In the genomic region with DNA sequence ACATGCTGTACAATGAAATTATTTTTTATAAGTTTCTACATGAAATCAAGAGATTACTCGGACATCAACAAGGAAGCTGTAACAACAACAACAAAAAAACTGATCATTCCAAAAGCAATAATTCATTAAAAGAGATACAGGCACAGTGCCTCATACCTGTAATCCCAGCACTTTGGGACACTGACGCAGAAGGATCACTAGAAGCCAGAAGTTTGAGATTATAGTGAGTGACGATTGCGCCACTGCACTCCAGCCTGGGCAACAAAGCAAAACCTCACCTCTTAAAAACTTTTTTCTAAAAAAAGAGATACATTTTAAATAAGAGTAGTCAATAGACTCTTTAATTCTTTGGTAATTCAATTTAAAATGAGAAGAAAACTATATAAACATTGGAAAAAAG, we compare ENCODE assay signal across 25 cellular contexts.
"Had no signal": no experiment of that assay in that cellular context is flagged by ENCODE, and none has a peak within 500 bp of the region (broad histone marks: within the 10 kb centered on the region; RNA-seq: fewer than 3 reads in every experiment).

No MANE protein-coding gene starts in this region.

- H3K4me1 ChIP-seq: pancreas, prostate gland, upper lobe of right lung, uterus had no signal

- DNase-seq: naive B cell; naive thymus-derived CD8-positive, alpha-beta T cell; nephron progenitor cell; nucleus accumbens; pancreas; retina; right cardiac atrium; stimulated activated CD4-positive, alpha-beta T cell treated with anti-CD3 and anti-CD28 coated beads, Interleukin-15, amount 100 ng/mL, for 24 hours; stimulated activated CD4-positive, alpha-beta T cell treated with anti-CD3 and anti-CD28 coated beads, Interleukin-2, amount 100 ng/mL, for 24 hours; stimulated activated CD4-positive, alpha-beta T cell treated with anti-CD3 and anti-CD28 coated beads, Interleukin-2, amount 100 ng/mL, for 48 hours; stimulated activated CD4-positive, alpha-beta T cell treated with anti-CD3 and anti-CD28 coated beads, Interleukin-4, amount 100 ng/mL, for 24 hours; stimulated activated naive B cell treated with anti-CD40 and anti-IgM and Interleukin-4, amounts not matched to agents 10 μg/mL and 1 μg/mL and 100 μg/mL, for 72 hours; stimulated activated naive CD4-positive, alpha-beta T cell treated with Interleukin-2 at 50 U/mL for 16 hours; stomach; tibial artery; transverse colon; upper lobe of right lung; uterus had no signal

- H3K4me3 ChIP-seq: pancreas, prostate gland, skin epidermis, stomach, thoracic aorta, tibial artery, transverse colon, upper lobe of right lung, uterus had no signal

- ATAC-seq: naive thymus-derived CD8-positive, alpha-beta T cell; natural killer cell treated with Interleukin-12 subunit alpha and Interleukin-12 subunit beta and Interleukin-15 and Interleukin-18, amount 100 ng/mL, for 72 hours; pancreas; right cardiac atrium; sciatic nerve; stimulated activated effector memory CD8-positive, alpha-beta T cell treated with anti-CD3 and anti-CD28 coated beads, Interleukin-12 subunit alpha, Interleukin-12 subunit beta, amount 100 ng/mL, for 72 hours; stimulated activated naive B cell treated with anti-CD40 and anti-IgM and Interleukin-4, amounts not matched to agents 10 μg/mL and 1 μg/mL and 100 μg/mL, for 72 hours; upper lobe of right lung had no signal

- H3K36me3 ChIP-seq: neutrophil, pancreas, prostate gland, stomach, transverse colon, upper lobe of right lung, uterus had no signal

- H3K27ac ChIP-seq: neutrophil, pancreas, prostate gland, skin epidermis, stomach, thoracic aorta, tibial artery, transverse colon, upper lobe of right lung, uterus had no signal

- H3K9me3 ChIP-seq: neutrophil, pancreas, prostate gland, stomach, thoracic aorta, tibial artery, transverse colon, upper lobe of right lung, uterus had no signal

- FAIRE-seq: pancreas had no signal

- H3K27me3 ChIP-seq: neutrophil, pancreas, stomach, tibial artery, transverse colon, upper lobe of right lung, uterus had no signal
